In the genomic region with DNA sequence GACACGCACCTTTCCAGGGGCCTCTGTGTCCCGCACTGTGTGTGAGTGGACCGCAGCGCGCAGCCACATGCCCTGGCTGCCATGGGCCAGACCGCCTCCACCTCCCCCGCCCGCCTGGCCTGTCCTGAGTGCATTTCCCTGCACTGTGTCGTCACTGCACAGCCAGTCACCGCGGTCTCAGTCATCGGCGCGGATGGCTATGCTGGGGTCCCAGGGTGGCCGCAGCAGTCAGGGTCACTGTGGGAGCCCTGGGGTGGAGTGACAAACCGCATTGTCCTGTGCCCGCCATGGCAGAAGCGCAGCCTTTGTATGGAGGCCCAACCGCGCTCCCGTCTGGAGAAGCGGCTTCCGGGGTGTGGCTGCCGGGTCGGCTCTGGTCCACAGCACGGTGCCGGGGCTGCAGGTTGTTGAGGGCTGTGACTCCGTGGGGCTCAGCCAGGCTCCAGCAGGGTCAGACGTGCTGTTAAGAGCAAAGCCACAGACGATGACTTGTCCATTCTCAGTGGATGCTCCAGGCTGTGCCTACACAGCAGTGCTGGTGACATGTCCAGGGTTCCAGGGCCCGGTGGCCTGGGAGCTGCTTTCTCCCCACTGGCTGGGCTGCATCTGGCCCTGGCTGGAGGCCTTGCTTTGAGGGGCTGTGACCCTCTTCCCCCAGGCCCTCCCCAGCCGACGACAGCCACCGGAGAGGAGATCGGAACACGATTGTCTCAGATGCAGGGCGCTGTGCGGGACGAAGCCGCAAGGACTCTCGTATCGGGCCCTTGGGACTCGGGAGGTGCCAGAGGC, we compare ENCODE assay signal across 1 cellular context.
TF ChIP-seq lines count a peak whose summit lies in the region.

No MANE protein-coding gene starts in this region.

TF ChIP-seq in H1, 55 proteins besides CTCF, POLR2A, EP300 and RAD21:
- TF ChIP-seq CEBPB (IDR thresholded peaks at IDR 0.05; ENCODE audit: low read depth, low read length) (no peak), YY1 (IDR thresholded peaks at IDR 0.05; ENCODE audit: low read depth, low read length) (no peak), HDAC2 (IDR thresholded peaks at IDR 0.05; ENCODE audit: borderline replicate concordance in 1 of 2, low read depth in 2 of 2, low read length in 2 of 2) (no peak), NRF1 (IDR thresholded peaks at IDR 0.05; ENCODE audit: low read depth, low read length) (no peak), TBP (IDR thresholded peaks at IDR 0.05; ENCODE audit: low read depth, low read length) (no peak)
TF ChIP-seq in H1: peak in this region for 0.
